16 cellular contexts compared by ENCODE assay signal in genomic region chr11:4059424-4059823, GRCh38.
"Had no signal": no experiment of that assay in that cellular context is flagged by ENCODE, and none has a peak within 500 bp of the region (broad histone marks: within the 10 kb centered on the region; RNA-seq: fewer than 3 reads in every experiment).

No MANE protein-coding gene starts in this region.

- H3K27ac ChIP-seq: lower lobe of right lung, right atrium auricular region, uterus, WERI-Rb-1 had no signal

- DNase-seq: activated CD4-positive, alpha-beta memory T cell treated with anti-CD3 and anti-CD28 coated beads, Interleukin-2, amount 10 ng/mL, durations not matched to agents 7 days and 5 days; activated CD4-positive, alpha-beta T cell treated with anti-CD3 and anti-CD28 coated beads for 36 hours; activated CD8-positive, alpha-beta memory T cell treated with anti-CD3 and anti-CD28 coated beads, Interleukin-2, amount 50 U/mL, for 48 hours; activated naive CD4-positive, alpha-beta T cell treated with anti-CD3 and anti-CD28 coated beads, Interleukin-2, amount 10 ng/mL, durations not matched to agents 7 days and 5 days; amygdala; glutamatergic neuron; immature natural killer cell; left cardiac atrium; lower lobe of right lung; naive B cell; small intestine; stomach; uterus; WERI-Rb-1 had no signal

- H3K27me3 Mint-ChIP-seq: activated CD4-positive, alpha-beta memory T cell treated with anti-CD3 and anti-CD28 coated beads, Interleukin-2, amount 10 ng/mL, durations not matched to agents 7 days and 5 days; activated CD4-positive, alpha-beta T cell treated with anti-CD3 and anti-CD28 coated beads for 36 hours; activated naive CD4-positive, alpha-beta T cell treated with anti-CD3 and anti-CD28 coated beads, Interleukin-2, amount 10 ng/mL, durations not matched to agents 7 days and 5 days; naive B cell had no signal

- H3K4me3 ChIP-seq: lower lobe of right lung, right atrium auricular region, stomach, uterus had no signal

- ATAC-seq: activated CD4-positive, alpha-beta T cell treated with anti-CD3 and anti-CD28 coated beads for 36 hours; left cardiac atrium; lower lobe of right lung had no signal

- H3K9me3 Mint-ChIP-seq: activated CD4-positive, alpha-beta memory T cell treated with anti-CD3 and anti-CD28 coated beads, Interleukin-2, amount 10 ng/mL, durations not matched to agents 7 days and 5 days; activated naive CD4-positive, alpha-beta T cell treated with anti-CD3 and anti-CD28 coated beads, Interleukin-2, amount 10 ng/mL, durations not matched to agents 7 days and 5 days; brain; immature natural killer cell; naive B cell had no signal

- H3K9me3 ChIP-seq: lower lobe of right lung, right atrium auricular region, stomach, uterus had no signal

- H3K4me3 Mint-ChIP-seq: activated CD4-positive, alpha-beta memory T cell treated with anti-CD3 and anti-CD28 coated beads, Interleukin-2, amount 10 ng/mL, durations not matched to agents 7 days and 5 days; activated CD4-positive, alpha-beta T cell treated with anti-CD3 and anti-CD28 coated beads for 36 hours; activated naive CD4-positive, alpha-beta T cell treated with anti-CD3 and anti-CD28 coated beads, Interleukin-2, amount 10 ng/mL, durations not matched to agents 7 days and 5 days; brain; immature natural killer cell had no signal

- H3K36me3 ChIP-seq: WERI-Rb-1 had no signal

- H3K27ac Mint-ChIP-seq: activated CD4-positive, alpha-beta memory T cell treated with anti-CD3 and anti-CD28 coated beads, Interleukin-2, amount 10 ng/mL, durations not matched to agents 7 days and 5 days; activated naive CD4-positive, alpha-beta T cell treated with anti-CD3 and anti-CD28 coated beads, Interleukin-2, amount 10 ng/mL, durations not matched to agents 7 days and 5 days; brain had no signal

- H3K27me3 ChIP-seq: right atrium auricular region, stomach, uterus had no signal
